Comparison of ENCODE assay signal across 1 cellular context in genomic region chr10:17217661-17218306, GRCh38.
A peak's percentile ranks its signal among the peaks of the same experiment; 100 is the strongest.
TF ChIP-seq lines count a peak whose summit lies in the region.

No MANE protein-coding gene starts in this region.

TF ChIP-seq in SK-N-SH, 30 proteins besides CTCF, POLR2A, EP300 and RAD21 (continued from another document):
- TF ChIP-seq GABPA (IDR thresholded peaks at IDR 0.05; ENCODE audit: low read depth) (no peak), TEAD4 (IDR thresholded peaks at IDR 0.05; ENCODE audit: borderline replicate concordance, insufficient read depth) (peak; percentile 54; the same call in 1 of the 2 replicates), TAF1 (IDR thresholded peaks at IDR 0.05; ENCODE audit: borderline replicate concordance, low read depth, low read length) (no peak), RXRA (IDR thresholded peaks at IDR 0.05; ENCODE audit: borderline replicate concordance, low read depth) (no peak), MXI1 (IDR thresholded peaks at IDR 0.05; ENCODE audit: low read depth, low read length) (no peak), REST (IDR thresholded peaks at IDR 0.05; ENCODE audit: low read depth, low read length) (no peak), GATA2 (CRISPR knock-in tag; IDR thresholded peaks at IDR 0.05) (no peak), USF2 (IDR thresholded peaks at IDR 0.05; ENCODE audit: borderline replicate concordance, low read depth, low read length) (no peak), RFX5 (IDR thresholded peaks at IDR 0.05; ENCODE audit: low read length) (no peak), TCF12 (IDR thresholded peaks at IDR 0.05) (peak; percentile 71), MAX (IDR thresholded peaks at IDR 0.05; ENCODE audit: low read depth) (no peak)
